ENCODE assay signal across 1 cellular context in the genomic region with DNA sequence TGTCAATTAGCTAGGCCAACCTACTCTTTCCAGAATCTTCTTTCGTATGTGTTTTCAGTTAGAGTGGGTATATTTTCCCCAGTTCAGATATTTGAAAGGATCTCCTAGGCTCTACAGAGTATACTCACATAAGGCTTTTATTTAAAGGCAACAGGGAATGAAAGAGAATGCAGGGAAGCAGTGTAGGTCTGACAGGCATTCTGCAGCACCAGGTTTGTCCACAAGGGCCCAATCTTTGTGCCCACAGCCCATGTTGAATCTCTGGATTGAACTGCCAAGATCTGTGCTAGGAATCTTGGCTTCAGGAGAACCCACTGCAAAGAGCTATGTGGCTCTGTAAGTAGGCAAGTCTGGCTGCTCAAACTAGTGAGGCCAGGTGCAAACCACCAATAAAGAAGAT.
TF ChIP-seq lines count a peak whose summit lies in the region.

No MANE protein-coding gene starts in this region.

TF ChIP-seq in IMR-90, 13 proteins besides CTCF, POLR2A, EP300 and RAD21 (continued from another document):
- TF ChIP-seq CEBPB (IDR thresholded peaks at IDR 0.05; ENCODE audit: low read depth, low read length) = no peak
- TF ChIP-seq SMC3 (IDR thresholded peaks at IDR 0.05; ENCODE audit: low read depth, low read length) = no peak
- TF ChIP-seq RCOR1 (IDR thresholded peaks at IDR 0.05; ENCODE audit: insufficient replicate concordance, low read length) = no peak
